Comparison of ENCODE assay signal across 29 cellular contexts in the genomic region with DNA sequence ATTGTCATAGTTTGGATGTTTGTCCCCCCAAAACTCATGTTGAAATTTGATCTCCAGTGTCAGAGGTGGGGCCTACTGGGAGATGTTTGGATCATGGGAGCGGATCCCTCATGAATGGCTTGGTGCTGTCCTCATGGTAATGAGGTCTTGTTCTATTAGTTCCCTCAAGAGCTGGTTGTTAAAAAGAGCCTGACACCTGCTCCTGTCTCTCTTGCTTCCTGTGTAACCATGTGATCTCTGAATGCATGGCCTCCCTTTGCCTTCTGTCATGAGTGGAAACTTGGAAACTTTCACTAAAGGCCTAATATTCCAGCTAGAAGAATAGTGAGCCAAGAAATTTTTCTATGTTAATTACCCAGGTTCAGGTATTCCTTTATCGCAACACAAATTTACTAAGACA.
"Had no signal": no experiment of that assay in that cellular context is flagged by ENCODE, and none has a peak within 500 bp of the region (broad histone marks: within the 10 kb centered on the region; RNA-seq: fewer than 3 reads in every experiment).

No MANE protein-coding gene starts in this region.

- H3K9me3 ChIP-seq: adrenal gland, body of pancreas, esophagus squamous epithelium, gastroesophageal sphincter had no signal

- H2AFZ ChIP-seq: hepatocyte had no signal

- H3K27ac ChIP-seq: adrenal gland, body of pancreas, epithelial cell of prostate, esophagus squamous epithelium, gastroesophageal sphincter, heart right ventricle, hepatocyte, WERI-Rb-1 had no signal

- DNase-seq: activated B cell treated with CpG ODN at 0.5 μM for 24 hours; activated CD4-positive, alpha-beta T cell treated with anti-CD3 and anti-CD28 coated beads for 48 hours; activated CD4-positive, alpha-beta T cell treated with anti-CD3 and anti-CD28 coated beads, Interleukin-2, amount 50 U/mL, for 1 hour; activated CD4-positive, alpha-beta T cell treated with anti-CD3 and anti-CD28 coated beads, Interleukin-2, amount 50 U/mL, for 48 hours; activated CD8-positive, alpha-beta memory T cell treated with anti-CD3 and anti-CD28 coated beads for 24 hours; activated CD8-positive, alpha-beta T cell treated with anti-CD3 and anti-CD28 coated beads for 36 hours; activated effector memory CD4-positive, alpha-beta T cell treated with Interleukin-2 at 50 U/mL for 16 hours; activated gamma-delta T cell treated with Interleukin-2 at 50 U/mL for 16 hours; activated naive CD4-positive, alpha-beta T cell treated with Interleukin-2 at 50 U/mL for 16 hours; activated naive CD8-positive, alpha-beta T cell treated with anti-CD3 and anti-CD28 coated beads for 36 hours; activated naive CD8-positive, alpha-beta T cell treated with anti-CD3 and anti-CD28 coated beads, Interleukin-2, amount 50 U/mL, for 24 hours; activated T-cell treated with anti-CD3 and anti-CD28 coated beads, Interleukin-2, amount 50 U/mL, for 4 hours; adrenal gland; amygdala; aorta; body of pancreas; caudate nucleus; cortex of kidney; dermis blood vessel endothelial cell; effector CD4-positive, alpha-beta T cell; effector memory CD8-positive, alpha-beta T cell; esophagus squamous epithelium; foreskin melanocyte; heart right ventricle; T1000; WERI-Rb-1 had no signal

- H3K4me2 ChIP-seq: hepatocyte had no signal

- H3K27me3 ChIP-seq: adrenal gland, body of pancreas, esophagus squamous epithelium, gastroesophageal sphincter, heart right ventricle, hepatocyte had no signal

- H3K4me1 ChIP-seq: adrenal gland, body of pancreas, esophagus squamous epithelium, gastroesophageal sphincter, heart right ventricle had no signal

- H3K36me3 ChIP-seq: adrenal gland, esophagus squamous epithelium, gastroesophageal sphincter, heart right ventricle, WERI-Rb-1 had no signal

- H3K4me3 ChIP-seq: adrenal gland, body of pancreas, esophagus squamous epithelium, gastroesophageal sphincter, heart right ventricle, hepatocyte had no signal
